8 cellular contexts compared by ENCODE assay signal in the genomic region with DNA sequence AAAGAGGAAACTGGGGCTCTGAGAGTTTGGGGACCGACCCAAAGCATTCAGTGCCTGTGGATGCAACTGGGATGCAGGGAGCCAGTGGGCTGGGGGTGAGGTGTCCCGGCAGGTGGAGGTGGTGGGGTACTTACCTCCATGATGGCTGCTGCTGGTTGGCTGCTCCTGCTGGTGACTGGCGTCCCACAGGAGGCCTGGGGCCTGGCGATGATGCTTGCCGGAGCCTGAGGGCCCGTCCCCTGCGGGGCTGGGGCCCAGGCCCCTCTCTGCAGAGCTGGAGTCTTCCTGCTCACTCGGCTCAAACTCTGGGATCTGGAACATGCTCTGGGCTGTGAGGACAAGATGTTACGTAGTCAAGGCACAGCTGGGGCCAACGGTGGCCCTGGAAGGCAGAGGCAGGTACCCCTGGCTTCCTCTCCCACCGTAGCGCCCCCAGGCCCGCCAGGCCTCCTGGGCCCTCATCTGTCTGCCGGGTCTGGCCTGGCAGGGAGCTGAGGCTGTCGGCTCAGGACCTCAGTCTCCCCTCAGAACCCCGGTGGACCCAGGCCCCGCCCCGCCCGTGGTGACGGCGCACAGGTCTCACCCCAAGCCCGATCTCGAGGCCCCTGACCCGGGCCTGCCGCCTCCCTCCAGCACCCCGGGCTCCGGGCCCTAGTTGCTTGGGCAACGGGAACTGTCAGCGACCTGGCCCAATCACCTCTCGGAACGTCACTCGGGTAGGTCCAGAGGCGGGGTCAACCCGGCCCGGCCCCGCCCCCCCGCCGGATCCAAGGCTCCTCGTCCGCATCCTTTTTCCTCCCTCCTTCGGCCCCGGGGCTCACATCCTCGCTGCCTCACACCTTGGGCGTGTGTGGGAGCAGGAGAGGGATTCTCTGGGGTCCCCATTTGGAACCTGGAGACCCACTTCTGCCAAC. TPM values are rescaled to one million over a fixed set of nuclear protein-coding genes. Genes with fewer than 3 reads are reported as not detected.
DNase-seq lines count a peak whose midpoint lies in the region; ATAC-seq, FAIRE-seq and TF ChIP-seq lines count a peak whose summit lies in the region.

A gene (minus strand): TSS at position 618 of the 914 bp plus-strand sequence. CDS start 297 bp downstream, at position 321.

- peak; percentile 42 to 54 for TF ChIP-seq POLR2A in uterus (IDR thresholded peaks at IDR 0.05)

- TF ChIP-seq CTCF in astrocyte (IDR thresholded peaks at IDR 0.05; ENCODE audit: insufficient read depth, low read depth, low read length) (no peak), uterus (IDR thresholded peaks at IDR 0.05) (no peak)

- H3K27me3 ChIP-seq in astrocyte (ENCODE audit: insufficient read depth, low read length) (no peaks in the 10 kb centered on the region), right cardiac atrium (ENCODE audit: control insufficient read depth, insufficient read depth) (no peaks in the 10 kb centered on the region), uterus (no peaks in the 10 kb centered on the region)

- intact Hi-C loops in right cardiac atrium (cut with DNase I), result no loop called here
- intact Hi-C loops in uterus (cut with DNase I; ENCODE audit: low total_unique reads), result no loop called here

- peak within 1 kb of the TSS; percentile 87 for H3K4me3 Mint-ChIP-seq in astrocyte (ENCODE audit: unreplicated experiment)

- H3K9me3 ChIP-seq in astrocyte (ENCODE audit: insufficient read depth, low read depth, low read length), result no peaks in the 10 kb centered on the region
- no peaks in the 10 kb centered on the region for H3K9me3 ChIP-seq in right cardiac atrium (ENCODE audit: control insufficient read depth, low read length)
- H3K9me3 ChIP-seq in uterus, result no peaks in the 10 kb centered on the region

- peaks cover 16% of the 10 kb centered on the region for H3K79me2 ChIP-seq in astrocyte (ENCODE audit: insufficient read depth, low read length)

- no peak within 1 kb of the TSS for H3K27ac Mint-ChIP-seq in astrocyte (ENCODE audit: unreplicated experiment)

- ATAC-seq in HG02981 (IDR thresholded peaks at IDR 0.05; ENCODE audit: unreplicated experiment) (peak; percentile 62), right cardiac atrium (peak; percentile 92)

- DNase-seq in GM18507 (ENCODE audit: extremely low spot score, insufficient read length, low read depth) (peak; percentile 96), NCI-H2029 treated with DMSO at 0.1 percent for 48 hours (lab: John Stamatoyannopoulos, UW) (peak; percentile 81), T-helper 22 cell (ENCODE audit: low read depth) (peak; percentile 91), astrocyte (ENCODE audit: low read depth) (peak; percentile 74), right cardiac atrium (peak; percentile 95 to 98 (median 98)), putamen (ENCODE audit: low spot score) (peak; percentile 96), uterus (peak; percentile 95 to 96)

- peaks cover 3% of the 10 kb centered on the region for H3K36me3 Mint-ChIP-seq in astrocyte (ENCODE audit: low read depth, unreplicated experiment)

- H3K36me3 ChIP-seq in astrocyte (ENCODE audit: insufficient read depth, low read length), result no peaks in the 10 kb centered on the region
- H3K36me3 ChIP-seq in uterus, result no peaks in the 10 kb centered on the region

- peaks cover 3% of the 10 kb centered on the region for H3K4me1 Mint-ChIP-seq in astrocyte (ENCODE audit: low read depth, unreplicated experiment)

- peak within 1 kb of the TSS; percentile 88 for H3K4me3 ChIP-seq in astrocyte (ENCODE audit: insufficient read depth, low read depth, low read length)
- H3K4me3 ChIP-seq in right cardiac atrium (ENCODE audit: low read length), result peak within 1 kb of the TSS; percentile 84
- H3K4me3 ChIP-seq in uterus, result peak within 1 kb of the TSS; percentile 64 to 74

- 3% methylated on average over 44 of the region's 44 CpGs for WGBS in right cardiac atrium

- peak; percentile 94 for FAIRE-seq in GM18507 (lab: Jason Lieb, UNC)
- FAIRE-seq in astrocyte (lab: Jason Lieb, UNC), result no peak

- peak within 1 kb of the TSS; percentile 100 for H3K4me2 ChIP-seq in astrocyte (ENCODE audit: low read length)

- peak within 1 kb of the TSS; percentile 88 for H2AFZ ChIP-seq in astrocyte (ENCODE audit: low read depth, low read length)

- peak within 1 kb of the TSS; percentile 78 for H3K27ac ChIP-seq in astrocyte (ENCODE audit: low read depth, low read length)
- H3K27ac ChIP-seq in right cardiac atrium (ENCODE audit: low read length), result peak within 1 kb of the TSS; percentile 84
- peak within 1 kb of the TSS; percentile 94 to 98 for H3K27ac ChIP-seq in uterus

- H3K27me3 Mint-ChIP-seq in astrocyte (ENCODE audit: low read depth, unreplicated experiment), result peaks cover 2% of the 10 kb centered on the region

- H3K4me1 ChIP-seq in astrocyte (ENCODE audit: insufficient read depth, low read length) (peaks cover 10% of the 10 kb centered on the region), right cardiac atrium (ENCODE audit: control insufficient read depth, insufficient read depth, low read length) (peaks cover 7% of the 10 kb centered on the region), uterus (peaks cover 6 to 14% of the 10 kb centered on the region in 2 donors)

- no peaks in the 10 kb centered on the region for H4K20me1 ChIP-seq in astrocyte (ENCODE audit: insufficient read depth, low read length)

- no peaks in the 10 kb centered on the region for H3K9me3 Mint-ChIP-seq in astrocyte (ENCODE audit: unreplicated experiment)

- peak within 1 kb of the TSS; percentile 92 for H3K9ac ChIP-seq in astrocyte (ENCODE audit: low read length)

RNA-seq across cellular contexts. Expression of the gene that starts here (rescaled TPM):
- total RNA-seq in astrocyte (43.6 and 46.6 TPM in 2 replicates), right cardiac atrium (100 to 1,000 TPM in 3 of 4 donors, 10 to 100 TPM in 1; 87.5 to 135 (median 111) TPM), uterus (10 to 100 TPM; 54.8 to 72.9 (median 62.0) TPM)
- polyA plus RNA-seq in right cardiac atrium, result 164 TPM

Comparison
In these comparisons a context has a peak if more than half of its experiments do, and no peak if none do; other contexts are left out.
1. Peak in every context shown above with its lines: DNase-seq, ATAC-seq, H3K4me3 ChIP-seq and H3K27ac ChIP-seq.